In the genomic region with DNA sequence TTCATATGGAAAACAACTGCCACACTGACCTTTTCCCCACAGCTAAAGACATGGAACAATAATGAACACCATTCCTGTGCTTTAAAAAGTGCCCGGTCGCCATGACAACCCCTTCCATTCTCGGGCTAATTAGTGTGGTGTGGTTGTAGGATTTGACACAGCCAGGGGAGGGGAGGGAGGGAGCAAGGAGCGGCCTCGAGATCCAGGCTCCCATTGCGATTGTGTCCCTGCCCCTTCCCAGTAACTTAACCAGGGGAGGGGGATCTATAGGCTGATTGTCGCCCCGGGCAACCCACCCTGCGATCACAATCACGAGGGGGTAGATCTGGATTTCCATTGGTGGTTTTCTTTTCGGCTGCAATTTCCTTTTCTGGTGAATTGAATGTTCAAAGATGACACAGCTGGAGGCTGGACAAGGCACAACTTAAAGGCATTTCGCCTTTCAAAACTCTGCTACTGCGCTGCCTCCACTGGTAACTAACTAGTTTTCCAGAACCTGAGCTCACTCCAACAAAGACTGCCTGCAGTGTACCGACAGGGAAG, we compare ENCODE assay signal across 8 cellular contexts.
DNase-seq lines count a peak whose midpoint lies in the region; ATAC-seq and TF ChIP-seq lines count a peak whose summit lies in the region.

No MANE protein-coding gene starts in this region.

- peak overlapping the region in 1 of 2 experiments; percentile 34; a peak in 1 of 4 replicates for H4K8ac ChIP-seq in IMR-90 (ENCODE audit: low read depth in 2 of 2, low read length in 2 of 2)

- H3K9me2 ChIP-seq in hepatocyte (replicated peaks; ENCODE audit: insufficient read depth): no peaks in the 10 kb centered on the region

- peak overlapping the region; percentile 37 for H2AK9ac ChIP-seq in IMR-90 (replicated peaks; ENCODE audit: low read depth, low read length, poor library complexity)

- no peak overlapping the region for H3K18ac ChIP-seq in IMR-90 (ENCODE audit: low read depth, low read length)

- no peaks in the 10 kb centered on the region for H3K9me3 ChIP-seq in IMR-90 (ENCODE audit: control insufficient read depth, insufficient read depth, low read length)
- H3K9me3 ChIP-seq in hepatocyte (ENCODE audit: low read depth): no peaks in the 10 kb centered on the region

- POLR2A ChIA-PET in IMR-90 (lab: Charles Lee; ENCODE audit: unreplicated experiment): no interaction called here

- H3K79me2 ChIP-seq in hepatocyte: peaks cover 62% of the 10 kb centered on the region

- H3K27me3 ChIP-seq in IMR-90 (ENCODE audit: control insufficient read depth, insufficient read depth, low read length): no peaks in the 10 kb centered on the region
- no peaks in the 10 kb centered on the region for H3K27me3 ChIP-seq in hepatocyte

- TF ChIP-seq CTCF in IMR-90 (conservative IDR thresholded peaks at IDR 0.05; ENCODE audit: low read depth, low read length) (no peak), astrocyte of the cerebellum (IDR thresholded peaks at IDR 0.05; ENCODE audit: low read depth, low read length, missing control alignments) (no peak), hepatocyte (IDR thresholded peaks at IDR 0.05; ENCODE audit: poor library complexity) (no peak)

- H2BK5ac ChIP-seq in IMR-90 (ENCODE audit: low read depth, low read length, poor library complexity, severe bottlenecking): no peak overlapping the region

- H3K27ac ChIP-seq in IMR-90 (ENCODE audit: insufficient read depth, low read length) (peak overlapping the region; percentile 2; the same call in 1 of the 2 replicates), hepatocyte (no peak overlapping the region)

- peak overlapping the region; percentile 37; the same call in 1 of the 2 replicates for H3K23ac ChIP-seq in IMR-90 (ENCODE audit: low read depth, low read length)

- DNase-seq in IMR-90 (peak; percentile 38), astrocyte of the cerebellum (ENCODE audit: low read depth) (peak; percentile 53), hepatocyte (ENCODE audit: low spot score) (no peak), skeletal muscle cell (ENCODE audit: low read depth) (no peak), GDM1 (lab: John Stamatoyannopoulos, UW) (no peak), amniotic stem cell (lab: John Stamatoyannopoulos, UW) (no peak), left lobe of liver (ENCODE audit: low spot score) (no peak)

- H2AFZ ChIP-seq in IMR-90 (replicated peaks; ENCODE audit: low read length, poor library complexity) (peak overlapping the region; percentile 59), hepatocyte (no peak overlapping the region)

- no peak overlapping the region; the same call in 1 of the 2 replicates for H4K5ac ChIP-seq in IMR-90 (ENCODE audit: low read depth, low read length)

- H3K36me3 ChIP-seq in IMR-90 (ENCODE audit: control insufficient read depth, insufficient read depth, low read length): peaks cover 25% of the 10 kb centered on the region
- peaks cover 3% of the 10 kb centered on the region for H3K36me3 ChIP-seq in hepatocyte (replicated peaks; ENCODE audit: insufficient read depth, low read depth)

- WGBS in IMR-90 (ENCODE audit: extremely low coverage in 2 of 2, insufficient read length in 1 of 2), 2 experiments: no CpG with 5 or more reads among the region's 14 CpGs
- WGBS in hepatocyte (ENCODE audit: low lambda C conversion rate, missing lambda C conversion rate): 16% methylated on average over 14 of the region's 14 CpGs

- no peak overlapping the region for H4K91ac ChIP-seq in IMR-90 (ENCODE audit: insufficient read depth, low read depth, low read length)

- no peak overlapping the region; the same call in 1 of the 2 replicates for H3K4ac ChIP-seq in IMR-90 (ENCODE audit: low read depth, low read length)

- no peak overlapping the region for H2AK5ac ChIP-seq in IMR-90 (ENCODE audit: low read depth, low read length)

- no peak overlapping the region for H2BK15ac ChIP-seq in IMR-90 (ENCODE audit: low read depth, low read length)

- no peak for TF ChIP-seq RAD21 in IMR-90 (IDR thresholded peaks at IDR 0.05; ENCODE audit: low read length)

- no peak overlapping the region for H3K56ac ChIP-seq in IMR-90 (ENCODE audit: extremely low read depth, insufficient read depth, low read length)

- intact Hi-C loops in IMR-90 (cut with micrococcal nuclease): no loop called here

- H2BK20ac ChIP-seq in IMR-90 (ENCODE audit: low read depth, low read length): no peak overlapping the region; the same call in 1 of the 2 replicates

- peaks cover 20% of the 10 kb centered on the region for H3K9me1 ChIP-seq in IMR-90 (ENCODE audit: insufficient read depth, low read length)

- dilution Hi-C loops in IMR-90 (cut with HindIII; ENCODE audit: low sequenced_read_pairs, unreplicated experiment): no loop called here

- peak; percentile 47 for ATAC-seq in IMR-90 (ENCODE audit: low read depth)
- ATAC-seq in HG02870 (IDR thresholded peaks at IDR 0.05; ENCODE audit: unreplicated experiment): no peak
- ATAC-seq in left lobe of liver: no peak

- no peak overlapping the region; the same call in 1 of the 2 replicates for H3K4me2 ChIP-seq in IMR-90 (ENCODE audit: low read depth, low read length)
- H3K4me2 ChIP-seq in hepatocyte: peak overlapping the region; percentile 70

- H3K9ac ChIP-seq in IMR-90 (ENCODE audit: low read depth, low read length): no peak overlapping the region

- no peak overlapping the region for H3K4me3 ChIP-seq in IMR-90 (ENCODE audit: insufficient read depth, low read depth, low read length)
- peak overlapping the region; percentile 34 for H3K4me3 ChIP-seq in astrocyte of the cerebellum (ENCODE audit: low read depth, low read length)
- no peak overlapping the region for H3K4me3 ChIP-seq in hepatocyte
- H3K4me3 ChIP-seq in skeletal muscle cell (ENCODE audit: low read depth, low read length): peak overlapping the region; percentile 30

- H4K20me1 ChIP-seq in IMR-90 (ENCODE audit: insufficient read depth, low read length) (peaks cover 45% of the 10 kb centered on the region), hepatocyte (ENCODE audit: insufficient read depth, poor library complexity, severe bottlenecking) (no peaks in the 10 kb centered on the region)

- H2BK120ac ChIP-seq in IMR-90 (ENCODE audit: low read depth, low read length): no peak overlapping the region

- peaks cover 10% of the 10 kb centered on the region for H3K4me1 ChIP-seq in IMR-90 (ENCODE audit: control insufficient read depth, insufficient read depth, low read length)
- H3K4me1 ChIP-seq in hepatocyte (ENCODE audit: insufficient read depth): peaks cover 18% of the 10 kb centered on the region

- in situ Hi-C loops in IMR-90 (cut with MboI; ENCODE audit: low sequenced_read_pairs): no loop called here
- in situ Hi-C loops in astrocyte of the cerebellum (cut with HindIII; ENCODE audit: low sequenced_read_pairs): no loop called here

- no peak for TF ChIP-seq POLR2A in IMR-90 (IDR thresholded peaks at IDR 0.05; ENCODE audit: low read depth, low read length)

- TSS peak; percentile 4 for BruUV-seq in IMR-90 (replicated peaks; lab: Mats Ljungman, UMichigan)

- peaks cover 25 to 70% of the 10 kb centered on the region in 2 experiments for H3K79me1 ChIP-seq in IMR-90 (ENCODE audit: low read depth in 1 of 2, low read length in 2 of 2)

- no peak overlapping the region; the same call in 1 of the 2 replicates for H3K14ac ChIP-seq in IMR-90 (replicated peaks; ENCODE audit: low read depth, low read length)

- CTCF ChIA-PET in IMR-90 (lab: Yijun Ruan, JAX): no interaction called here

TF ChIP-seq in IMR-90, 13 proteins besides CTCF, POLR2A, EP300 and RAD21:
- TF ChIP-seq FOS (IDR thresholded peaks at IDR 0.05; ENCODE audit: low read depth, low read length): no peak
- TF ChIP-seq RFX5 (IDR thresholded peaks at IDR 0.05; ENCODE audit: low read depth, low read length): no peak
- TF ChIP-seq CHD1 (IDR thresholded peaks at IDR 0.05; ENCODE audit: low read depth, low read length): no peak
- no peak for TF ChIP-seq CEBPB (IDR thresholded peaks at IDR 0.05; ENCODE audit: low read depth, low read length)
- TF ChIP-seq, protein P1, sequence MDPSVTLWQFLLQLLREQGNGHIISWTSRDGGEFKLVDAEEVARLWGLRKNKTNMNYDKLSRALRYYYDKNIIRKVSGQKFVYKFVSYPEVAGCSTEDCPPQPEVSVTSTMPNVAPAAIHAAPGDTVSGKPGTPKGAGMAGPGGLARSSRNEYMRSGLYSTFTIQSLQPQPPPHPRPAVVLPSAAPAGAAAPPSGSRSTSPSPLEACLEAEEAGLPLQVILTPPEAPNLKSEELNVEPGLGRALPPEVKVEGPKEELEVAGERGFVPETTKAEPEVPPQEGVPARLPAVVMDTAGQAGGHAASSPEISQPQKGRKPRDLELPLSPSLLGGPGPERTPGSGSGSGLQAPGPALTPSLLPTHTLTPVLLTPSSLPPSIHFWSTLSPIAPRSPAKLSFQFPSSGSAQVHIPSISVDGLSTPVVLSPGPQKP (IDR thresholded peaks at IDR 0.05; ENCODE audit: borderline replicate concordance, low read depth, low read length): no peak
- TF ChIP-seq NFE2L2 (IDR thresholded peaks at IDR 0.05; ENCODE audit: low read depth, low read length): no peak

Comparison
In these comparisons a context has a peak if more than half of its experiments do, and no peak if none do; other contexts are left out.
1. DNase-seq: peak in IMR-90 (single experiment) and astrocyte of the cerebellum (single experiment); none in hepatocyte (single experiment), skeletal muscle cell (single experiment), GDM1 (single experiment), amniotic stem cell (single experiment) and left lobe of liver (single experiment).
2. H3K4me3 ChIP-seq: peak in astrocyte of the cerebellum (single experiment) and skeletal muscle cell (single experiment); none in IMR-90 (single experiment) and hepatocyte (single experiment).